Comparison of ENCODE assay signal across 17 cellular contexts in genomic region chr5:90881626-90882150, GRCh38.
"Had no signal": no experiment of that assay in that cellular context is flagged by ENCODE, and none has a peak within 500 bp of the region (broad histone marks: within the 10 kb centered on the region; RNA-seq: fewer than 3 reads in every experiment).

No MANE protein-coding gene starts in this region.

- DNase-seq: colonic mucosa; dermis blood vessel endothelial cell; foreskin melanocyte; heart left ventricle; hippocampal formation; immature natural killer cell; left colon; mucosa of descending colon; naive thymus-derived CD8-positive, alpha-beta T cell; ovary; right cardiac atrium; stimulated activated CD4-positive, alpha-beta T cell treated with anti-CD3 and anti-CD28 coated beads, Interleukin-4, amount 100 ng/mL, for 1 hour; stimulated activated CD8-positive, alpha-beta memory T cell treated with anti-CD3 and anti-CD28 coated beads, Interleukin-4, amount 100 ng/mL, for 48 hours; tibial artery; upper lobe of left lung; uterus had no signal

- H3K4me1 ChIP-seq: colonic mucosa, tibial artery, uterus had no signal

- H3K27ac ChIP-seq: colonic mucosa, heart left ventricle, ovary, tibial artery, upper lobe of left lung, uterus had no signal

- ATAC-seq: heart left ventricle; left colon; mucosa of descending colon; naive thymus-derived CD8-positive, alpha-beta T cell; right cardiac atrium; stimulated activated effector memory CD8-positive, alpha-beta T cell treated with anti-CD3 and anti-CD28 coated beads, Interleukin-12 subunit alpha, Interleukin-12 subunit beta, amount 100 ng/mL, for 72 hours had no signal

- H3K36me3 ChIP-seq: colonic mucosa, heart left ventricle, ovary, tibial artery, upper lobe of left lung, uterus had no signal

- H3K27me3 ChIP-seq: colonic mucosa, heart left ventricle, ovary, tibial artery, upper lobe of left lung, uterus had no signal

- H3K4me3 ChIP-seq: colonic mucosa, heart left ventricle, mucosa of descending colon, ovary, tibial artery, upper lobe of left lung, uterus had no signal

- H3K9me3 ChIP-seq: colonic mucosa, heart left ventricle, mucosa of descending colon, ovary, tibial artery, upper lobe of left lung, uterus had no signal
